Comparison of ENCODE assay signal across 21 cellular contexts in genomic region chr3:139118835-139119234, GRCh38.
DNase-seq lines count a peak whose midpoint lies in the region; ATAC-seq and TF ChIP-seq lines count a peak whose summit lies in the region.
"Had no signal": no experiment of that assay in that cellular context is flagged by ENCODE, and none has a peak within 500 bp of the region (broad histone marks: within the 10 kb centered on the region; RNA-seq: fewer than 3 reads in every experiment).

No MANE protein-coding gene starts in this region.

- H2AFZ ChIP-seq in Loucy (ENCODE audit: low read length) (peak overlapping the region; percentile 49; the same call in 1 of the 2 replicates), Karpas-422 (ENCODE audit: low read length) (no peak overlapping the region)
- H2AFZ ChIP-seq: PC-9 had no signal

- 91% methylated on average over 4 of the region's 4 CpGs for WGBS in esophagus muscularis mucosa

- ATAC-seq in left colon = no peak

- no peaks in the 10 kb centered on the region; the same call in 1 of the 2 replicates for H3F3A ChIP-seq in Loucy (ENCODE audit: low read depth)

- DNase-seq in activated CD8-positive, alpha-beta memory T cell treated with anti-CD3 and anti-CD28 coated beads for 24 hours = peak; percentile 30
- DNase-seq in activated CD8-positive, alpha-beta memory T cell treated with anti-CD3 and anti-CD28 coated beads, Interleukin-2, amount 50 U/mL, for 48 hours = no peak
- DNase-seq in esophagus muscularis mucosa (ENCODE audit: extremely low spot score) (peak; percentile 86), Karpas-422 (no peak), left colon (no peak), occipital lobe (lab: John Stamatoyannopoulos, UW) (no peak)
- peak; percentile 16 for DNase-seq in stimulated activated CD8-positive, alpha-beta memory T cell treated with anti-CD3 and anti-CD28 coated beads, Interleukin-4, amount 100 ng/mL, for 48 hours
- DNase-seq: CD4-positive, alpha-beta T cell; DMS53; Kasumi-1; MV-4-11; NCI-H1105; NCI-H146; NCI-H2029; NCI-H446 treated with DMSO at 0.1 percent for 48 hours; NCI-H526; PC-9; Right ventricle myocardium superior; RPMI8226 had no signal

- TF ChIP-seq CTCF in Loucy (conservative IDR thresholded peaks at IDR 0.05; ENCODE audit: low read length) = no peak
- TF ChIP-seq CTCF in esophagus muscularis mucosa (IDR thresholded peaks at IDR 0.05) = no peak

- H3K9me2 ChIP-seq in Loucy (replicated peaks; ENCODE audit: low read depth, low read length) = no peaks in the 10 kb centered on the region
- no peaks in the 10 kb centered on the region for H3K9me2 ChIP-seq in Karpas-422 (replicated peaks; ENCODE audit: insufficient read depth, low read length)

- intact Hi-C loops in esophagus muscularis mucosa (cut with DNase I) (no loop called here), left colon (cut with DNase I, micrococcal nuclease) (no loop called here)

- H3K9ac ChIP-seq in Loucy (ENCODE audit: low read depth, low read length, poor library complexity, severe bottlenecking) = peak overlapping the region; percentile 76
- no peak overlapping the region for H3K9ac ChIP-seq in Karpas-422 (ENCODE audit: low read length)
- H3K9ac ChIP-seq: BLaER1 had no signal

- H3K9me3 ChIP-seq in Loucy (ENCODE audit: insufficient read depth, low read depth, low read length) (no peaks in the 10 kb centered on the region), esophagus muscularis mucosa (no peaks in the 10 kb centered on the region), Karpas-422 (ENCODE audit: low read length) (no peaks in the 10 kb centered on the region)
- H3K9me3 ChIP-seq: BLaER1 had no signal

- H3K27ac ChIP-seq in esophagus muscularis mucosa (replicated peaks in 1 of 4) (no peak overlapping the region), Karpas-422 (ENCODE audit: low read length) (no peak overlapping the region)
- H3K27ac ChIP-seq: BLaER1, PC-9 had no signal

- H3K4me2 ChIP-seq in Loucy (ENCODE audit: low read depth, low read length, poor library complexity, severe bottlenecking) (peak overlapping the region; percentile 86), Karpas-422 (ENCODE audit: low read depth, low read length, poor library complexity, severe bottlenecking) (no peak overlapping the region)
- H3K4me2 ChIP-seq: BLaER1, PC-9 had no signal

- TF ChIP-seq POLR2A in esophagus muscularis mucosa (IDR thresholded peaks at IDR 0.05; ENCODE audit: low read depth) = no peak

- no peaks in the 10 kb centered on the region for H3K36me3 ChIP-seq in Loucy (ENCODE audit: insufficient read depth, low read length)
- no peaks in the 10 kb centered on the region for H3K36me3 ChIP-seq in esophagus muscularis mucosa
- no peaks in the 10 kb centered on the region for H3K36me3 ChIP-seq in Karpas-422 (ENCODE audit: insufficient read depth, low read length)
- H3K36me3 ChIP-seq: BLaER1 had no signal

- no peak for TF ChIP-seq EP300 in esophagus muscularis mucosa (IDR thresholded peaks at IDR 0.05)

- H3K4me1 ChIP-seq in Loucy (ENCODE audit: insufficient read depth, low read length, poor library complexity, severe bottlenecking) = peaks cover 70% of the 10 kb centered on the region
- no peaks in the 10 kb centered on the region for H3K4me1 ChIP-seq in esophagus muscularis mucosa
- H3K4me1 ChIP-seq in Karpas-422 (ENCODE audit: low read length) = no peaks in the 10 kb centered on the region

- no peaks in the 10 kb centered on the region for H3K27me3 ChIP-seq in Loucy (ENCODE audit: insufficient read depth, low read length, poor library complexity, severe bottlenecking)
- no peaks in the 10 kb centered on the region for H3K27me3 ChIP-seq in esophagus muscularis mucosa
- no peaks in the 10 kb centered on the region for H3K27me3 ChIP-seq in Karpas-422 (ENCODE audit: low read length)
- H3K27me3 ChIP-seq: BLaER1 had no signal

- peak overlapping the region; percentile 65 for H3K4me3 ChIP-seq in Loucy (ENCODE audit: low read length, poor library complexity, severe bottlenecking)
- no peak overlapping the region for H3K4me3 ChIP-seq in esophagus muscularis mucosa
- H3K4me3 ChIP-seq in Karpas-422 (ENCODE audit: low read length) = no peak overlapping the region
- H3K4me3 ChIP-seq: BLaER1, PC-9 had no signal

- H4K20me1 ChIP-seq in Loucy (ENCODE audit: insufficient read depth, low read length, poor library complexity, severe bottlenecking) (no peaks in the 10 kb centered on the region), Karpas-422 (ENCODE audit: insufficient read depth, low read depth, low read length) (no peaks in the 10 kb centered on the region)
- H4K20me1 ChIP-seq: BLaER1 had no signal

- no peaks in the 10 kb centered on the region for H3K79me2 ChIP-seq in Loucy (ENCODE audit: insufficient read depth, low read length)
- no peaks in the 10 kb centered on the region for H3K79me2 ChIP-seq in Karpas-422 (ENCODE audit: low read length)

Comparison
In these comparisons a context has a peak if more than half of its experiments do, and no peak if none do; other contexts are left out.
1. DNase-seq: peak in activated CD8-positive, alpha-beta memory T cell treated with anti-CD3 and anti-CD28 coated beads for 24 hours (single experiment), esophagus muscularis mucosa (single experiment) and stimulated activated CD8-positive, alpha-beta memory T cell treated with anti-CD3 and anti-CD28 coated beads, Interleukin-4, amount 100 ng/mL, for 48 hours (single experiment); none in activated CD8-positive, alpha-beta memory T cell treated with anti-CD3 and anti-CD28 coated beads, Interleukin-2, amount 50 U/mL, for 48 hours (single experiment), Karpas-422 (single experiment), left colon (0 of 2) and occipital lobe (single experiment).